In the genomic region with DNA sequence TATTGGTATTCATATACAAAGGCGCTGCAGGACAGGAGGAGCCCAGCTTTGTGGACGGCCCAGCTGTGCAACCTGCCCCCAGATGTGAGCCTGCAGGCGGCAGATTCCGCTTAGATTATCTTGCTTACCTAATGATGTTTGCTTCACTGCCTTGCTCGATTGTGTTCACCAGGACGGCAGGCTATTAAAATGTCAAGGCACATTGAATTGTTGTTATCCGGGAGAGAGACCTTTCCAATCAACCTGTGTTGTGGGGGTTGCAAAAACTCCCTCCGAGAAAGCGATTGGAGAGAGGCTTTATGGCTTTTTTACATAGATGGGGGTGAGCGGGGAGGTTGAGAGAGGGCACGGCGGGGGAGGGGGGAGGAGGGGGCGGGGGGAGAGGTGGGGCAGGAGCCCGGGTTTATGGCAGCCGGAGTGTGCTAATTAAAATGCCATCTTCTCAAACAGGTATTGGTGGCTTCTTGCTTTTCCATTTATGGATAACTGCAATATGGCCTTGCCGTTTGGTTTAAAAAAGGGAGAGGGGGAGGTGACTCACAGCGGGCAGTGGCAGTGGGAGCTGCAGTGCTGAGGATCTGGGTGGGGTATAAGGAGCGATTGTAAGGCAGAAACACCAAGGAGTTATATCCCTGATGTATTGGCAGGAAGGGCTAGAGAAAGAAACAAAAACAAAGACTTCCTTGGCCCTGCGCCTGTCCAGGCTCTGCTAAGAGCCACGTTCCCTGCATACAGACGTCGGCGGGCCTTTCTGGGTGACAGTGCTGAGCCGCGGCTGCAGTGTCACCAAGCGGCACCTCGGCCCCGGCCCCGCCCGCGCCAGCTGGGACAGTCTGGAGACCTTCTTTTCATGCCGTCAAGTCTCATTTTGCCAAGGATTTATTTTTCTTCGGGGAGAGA, we compare ENCODE assay signal across 8 cellular contexts.
DNase-seq lines count a peak whose midpoint lies in the region; ATAC-seq and TF ChIP-seq lines count a peak whose summit lies in the region.

No MANE protein-coding gene starts in this region.

- POLR2A ChIA-PET in CD4-positive, alpha-beta T cell (lab: Charles Lee), result interaction anchor here (1.0 to 2.4 kb wide), 9 partner anchors 13 to 670 kb away, joined by 3 to 16 read pairs (median 4); a partner anchor contains a TSS

- H3K9me3 ChIP-seq in CD4-positive, alpha-beta T cell (ENCODE audit: control insufficient read depth, low read length), result no peaks in the 10 kb centered on the region
- H3K9me3 ChIP-seq in muscle layer of duodenum (ENCODE audit: control insufficient read depth in 1 of 2, low read length in 2 of 2), result no peaks in the 10 kb centered on the region

- peak; percentile 15 to 50 (median 26) for DNase-seq in CD4-positive, alpha-beta T cell
- DNase-seq in NOMO-1 treated with DMSO at 0.1 percent for 48 hours (lab: John Stamatoyannopoulos, UW; ENCODE audit: unreplicated experiment) (peak; percentile 31), fibroblast of gingiva (ENCODE audit: low read depth) (peak; percentile 9)
- peak; percentile 16 to 17 for DNase-seq in activated T-helper 1 cell treated with anti-CD3 and anti-CD28 coated beads, Interleukin-2, amount 50 U/mL, for 16 hours (ENCODE audit: low read depth in 1 of 2, low spot score in 1 of 2)

- intact Hi-C loops in CD4-positive, alpha-beta T cell (cut with DNase I, micrococcal nuclease), result loop anchor here (2.0 to 10.0 kb wide), 8 partner anchors 91 to 1182 kb away; a partner anchor contains a TSS

- no peaks in the 10 kb centered on the region for H3K36me3 ChIP-seq in muscle layer of duodenum (ENCODE audit: control insufficient read depth in 1 of 2, insufficient read depth in 2 of 2, low read length in 2 of 2)

- H3K27me3 Mint-ChIP-seq in CD4-positive, alpha-beta T cell, result no peaks in the 10 kb centered on the region
- no peaks in the 10 kb centered on the region for H3K27me3 Mint-ChIP-seq in stimulated activated naive CD8-positive, alpha-beta T cell treated with anti-CD3 and anti-CD28 coated beads, Interleukin-15, Interleukin-2, amounts not matched to agents 100 ng/mL and 50 ng/mL, for 24 hours

- H3K9me3 Mint-ChIP-seq in CD4-positive, alpha-beta T cell, result no peaks in the 10 kb centered on the region
- H3K9me3 Mint-ChIP-seq in stimulated activated naive CD8-positive, alpha-beta T cell treated with anti-CD3 and anti-CD28 coated beads, Interleukin-15, Interleukin-2, amounts not matched to agents 100 ng/mL and 50 ng/mL, for 24 hours, result no peaks in the 10 kb centered on the region

- H3K27ac Mint-ChIP-seq in CD4-positive, alpha-beta T cell, result peak overlapping the region; percentile 87
- H3K27ac Mint-ChIP-seq in stimulated activated naive CD8-positive, alpha-beta T cell treated with anti-CD3 and anti-CD28 coated beads, Interleukin-15, Interleukin-2, amounts not matched to agents 100 ng/mL and 50 ng/mL, for 24 hours, result peak overlapping the region; percentile 98

- H3K36me3 Mint-ChIP-seq in CD4-positive, alpha-beta T cell (ENCODE audit: low read depth), result peaks cover 9% of the 10 kb centered on the region
- no peaks in the 10 kb centered on the region for H3K36me3 Mint-ChIP-seq in stimulated activated naive CD8-positive, alpha-beta T cell treated with anti-CD3 and anti-CD28 coated beads, Interleukin-15, Interleukin-2, amounts not matched to agents 100 ng/mL and 50 ng/mL, for 24 hours (ENCODE audit: low read depth)

- TF ChIP-seq CTCF in CD4-positive, alpha-beta T cell (IDR thresholded peaks at IDR 0.05), result no peak

- peak overlapping the region; percentile 79 to 80 for H3K4me3 ChIP-seq in muscle layer of duodenum (ENCODE audit: low read depth in 1 of 2, low read length in 2 of 2)

- H3K4me1 ChIP-seq in muscle layer of duodenum (ENCODE audit: control insufficient read depth in 1 of 2, insufficient read depth in 2 of 2, low read length in 2 of 2), result peaks cover 0 to 6% of the 10 kb centered on the region in 2 donors

- H3K27me3 ChIP-seq in CD4-positive, alpha-beta T cell (ENCODE audit: control insufficient read depth, insufficient read depth, low read length), result no peaks in the 10 kb centered on the region
- no peaks in the 10 kb centered on the region for H3K27me3 ChIP-seq in muscle layer of duodenum (ENCODE audit: low read depth, low read length)

- peak overlapping the region; percentile 69 for H3K27ac ChIP-seq in CD4-positive, alpha-beta T cell (ENCODE audit: low read depth, low read length)
- peak overlapping the region; percentile 40 for H3K27ac ChIP-seq in muscle layer of duodenum (ENCODE audit: low read length)

- H3K4me1 Mint-ChIP-seq in CD4-positive, alpha-beta T cell (ENCODE audit: low read depth), result peaks cover 16% of the 10 kb centered on the region
- H3K4me1 Mint-ChIP-seq in stimulated activated naive CD8-positive, alpha-beta T cell treated with anti-CD3 and anti-CD28 coated beads, Interleukin-15, Interleukin-2, amounts not matched to agents 100 ng/mL and 50 ng/mL, for 24 hours (ENCODE audit: low read depth), result peaks cover 21% of the 10 kb centered on the region

- CTCF ChIA-PET in CD4-positive, alpha-beta T cell (lab: Charles Lee), result interaction anchor here (0.7 to 1.9 kb wide), 3 partner anchors 17 to 139 kb away, joined by 4 to 7 read pairs (median 5); no protein-coding TSS in a partner anchor

- peak; percentile 64 for ATAC-seq in CD4-positive, alpha-beta T cell (ENCODE audit: poor library complexity)
- ATAC-seq in GM19395 (IDR thresholded peaks at IDR 0.05; ENCODE audit: unreplicated experiment), result peak; percentile 84
- ATAC-seq in HG03460 (IDR thresholded peaks at IDR 0.05; ENCODE audit: unreplicated experiment), result peak; percentile 79

- H3K4me3 Mint-ChIP-seq in CD4-positive, alpha-beta T cell, result peak overlapping the region; percentile 96
- H3K4me3 Mint-ChIP-seq in stimulated activated naive CD8-positive, alpha-beta T cell treated with anti-CD3 and anti-CD28 coated beads, Interleukin-15, Interleukin-2, amounts not matched to agents 100 ng/mL and 50 ng/mL, for 24 hours, result peak overlapping the region; percentile 94

Comparison
In these comparisons a context has a peak if more than half of its experiments do, and no peak if none do; other contexts are left out.
1. Peak in every context shown above with its lines: DNase-seq, ATAC-seq, H3K4me3 ChIP-seq and H3K27ac ChIP-seq.